23 cellular contexts compared by ENCODE assay signal in the genomic region with DNA sequence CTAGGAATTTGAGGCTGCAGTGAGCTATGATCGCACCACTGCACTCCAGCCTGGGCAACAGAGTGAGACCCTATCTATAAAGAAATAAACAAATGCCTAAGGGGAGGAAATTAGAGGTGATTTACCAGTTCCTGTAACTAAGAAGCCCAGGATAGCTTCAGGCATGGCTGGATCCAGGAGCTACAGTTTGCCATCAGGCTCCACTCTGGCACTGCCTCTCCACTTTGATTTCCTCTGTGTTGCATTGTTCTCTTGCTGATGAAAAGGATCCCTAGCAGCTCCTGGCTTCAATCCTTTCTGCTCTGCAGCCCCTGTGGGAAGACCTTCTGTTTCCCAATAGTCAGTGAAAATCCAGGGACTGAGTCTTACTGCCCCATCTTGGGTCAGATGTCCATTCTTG. TPM values are rescaled to one million over a fixed set of nuclear protein-coding genes. Genes with fewer than 3 reads are reported as not detected.
DNase-seq lines count a peak whose midpoint lies in the region; ATAC-seq, FAIRE-seq and TF ChIP-seq lines count a peak whose summit lies in the region.
"Had no signal": no experiment of that assay in that cellular context is flagged by ENCODE, and none has a peak within 500 bp of the region (broad histone marks: within the 10 kb centered on the region; RNA-seq: fewer than 3 reads in every experiment).

No MANE protein-coding gene starts in this region.

- DNase-seq in HepG2 (ENCODE audit: low spot score) (no peak), right lobe of liver (no peak), neural progenitor cell (ENCODE audit: low spot score) (no peak), prostate gland (ENCODE audit: low spot score) (no peak), immature natural killer cell (no peak), amniotic stem cell (lab: John Stamatoyannopoulos, UW) (no peak), transverse colon (no peak)
- DNase-seq: 8988T; ACHN; AML-193; Calu3; CD4-positive, alpha-beta memory T cell; COR-L47; DMS53; DMS79 treated with DMSO at 0.1 percent for 48 hours; GF-D8; GOT3; H7; HCEC 1CT had no signal

- ATAC-seq in HepG2 (no peak), right lobe of liver (no peak)
- ATAC-seq: A549 had no signal

- in situ Hi-C loops in HepG2 (cut with HindIII; ENCODE audit: extremely low pct_ligation_motif_present, low pct_unique_long_range_greater_than_20kb): no loop called here
- in situ Hi-C loops in transverse colon (cut with MboI; ENCODE audit: low pct_ligation_motif_present in 1 of 4, low pct_unique_long_range_greater_than_20kb in 1 of 4, low sequenced_read_pairs in 3 of 4): loop anchor here in 3 of 4 donors (10.0 to 25.0 kb wide), 3 partner anchors 258 to 496 kb away; a partner anchor contains a TSS

- H3K27me3 Mint-ChIP-seq in neural progenitor cell (ENCODE audit: insufficient read depth, low read depth) (peaks cover 12% of the 10 kb centered on the region), immature natural killer cell (ENCODE audit: low read depth in 3 of 3) (peaks cover 3 to 7% (median 5%) of the 10 kb centered on the region in 3 donors)

- H3K4me1 Mint-ChIP-seq in neural progenitor cell (peaks cover 2% of the 10 kb centered on the region), immature natural killer cell (no peaks in the 10 kb centered on the region)
- H3K4me1 Mint-ChIP-seq: CD4-positive, alpha-beta memory T cell had no signal

- TF ChIP-seq CTCF in HepG2 (CRISPR knock-in tag; IDR thresholded peaks at IDR 0.05): no peak
- TF ChIP-seq CTCF in right lobe of liver (IDR thresholded peaks at IDR 0.05): no peak
- TF ChIP-seq CTCF in VCaP (conservative IDR thresholded peaks at IDR 0.05): no peak
- TF ChIP-seq CTCF in neural progenitor cell (IDR thresholded peaks at IDR 0.05): no peak
- no peak for TF ChIP-seq CTCF in prostate gland (IDR thresholded peaks at IDR 0.05)
- TF ChIP-seq CTCF in transverse colon (IDR thresholded peaks at IDR 0.05): no peak

- H4K20me1 ChIP-seq in HepG2 (ENCODE audit: insufficient read depth, low read length): no peaks in the 10 kb centered on the region
- no peaks in the 10 kb centered on the region for H4K20me1 ChIP-seq in neural progenitor cell (ENCODE audit: low read depth)

- H3K36me3 ChIP-seq in HepG2 (replicated peaks in 1 of 2; ENCODE audit: control insufficient read depth in 1 of 2, insufficient read depth in 2 of 2, low read length in 2 of 2): no peaks in the 10 kb centered on the region
- peaks cover 0 to 81% (median 10%) of the 10 kb centered on the region in 4 donors for H3K36me3 ChIP-seq in right lobe of liver
- no peaks in the 10 kb centered on the region for H3K36me3 ChIP-seq in neural progenitor cell
- no peaks in the 10 kb centered on the region for H3K36me3 ChIP-seq in prostate gland
- H3K36me3 ChIP-seq in transverse colon: no peaks in the 10 kb centered on the region

- intact Hi-C loops in HepG2 (cut with micrococcal nuclease; ENCODE audit: unreplicated experiment) (no loop called here), right lobe of liver (cut with DNase I) (no loop called here), prostate gland (cut with DNase I) (no loop called here), transverse colon (cut with DNase I; ENCODE audit: low total_unique reads) (no loop called here)

- TF ChIP-seq RAD21 in HepG2 (CRISPR knock-in tag; IDR thresholded peaks at IDR 0.05): no peak

- no peak for TF ChIP-seq POLR2A in HepG2 (IDR thresholded peaks at IDR 0.05; ENCODE audit: insufficient read depth in 1 of 2, low read depth in 2 of 2, low read length in 2 of 2)
- TF ChIP-seq POLR2A in right lobe of liver (IDR thresholded peaks at IDR 0.05): no peak
- TF ChIP-seq POLR2A in prostate gland (IDR thresholded peaks at IDR 0.05): no peak
- no peak for TF ChIP-seq POLR2A in transverse colon (IDR thresholded peaks at IDR 0.05)

- H3K9me3 ChIP-seq in HepG2 (ENCODE audit: low read length): no peaks in the 10 kb centered on the region
- no peaks in the 10 kb centered on the region for H3K9me3 ChIP-seq in right lobe of liver
- no peaks in the 10 kb centered on the region for H3K9me3 ChIP-seq in neural progenitor cell (ENCODE audit: low read depth)
- H3K9me3 ChIP-seq in prostate gland: no peaks in the 10 kb centered on the region
- no peaks in the 10 kb centered on the region for H3K9me3 ChIP-seq in transverse colon
- H3K9me3 ChIP-seq: A549 had no signal

- H3K4me1 ChIP-seq in HepG2 (ENCODE audit: insufficient read depth, low read length) (no peaks in the 10 kb centered on the region), right lobe of liver (no peaks in the 10 kb centered on the region), neural progenitor cell (peaks cover 5% of the 10 kb centered on the region), prostate gland (replicated peaks) (no peaks in the 10 kb centered on the region), transverse colon (no peaks in the 10 kb centered on the region)
- H3K4me1 ChIP-seq: A549 had no signal

- WGBS in HepG2 (ENCODE audit: low lambda C conversion rate): 0% methylated on average over 1 of the region's 1 CpG
- WGBS in right lobe of liver (ENCODE audit: insufficient coverage, low coverage, low lambda C conversion rate, missing lambda C conversion rate): 83% methylated on average over 1 of the region's 1 CpG
- 100% methylated on average over 1 of the region's 1 CpG for WGBS in prostate gland
- 100% methylated on average over 1 of the region's 1 CpG for WGBS in transverse colon (ENCODE audit: low coverage in 1 of 2), 2 donors

- BruUV-seq in HepG2 (replicated peaks; lab: Mats Ljungman, UMichigan): no TSS peak

- no peak overlapping the region for H3K4me3 ChIP-seq in HepG2 (replicated peaks in 1 of 3; ENCODE audit: insufficient read depth in 1 of 3, low read depth in 2 of 3, low read length in 3 of 3)
- no peak overlapping the region for H3K4me3 ChIP-seq in right lobe of liver
- H3K4me3 ChIP-seq in neural progenitor cell: no peak overlapping the region
- no peak overlapping the region for H3K4me3 ChIP-seq in prostate gland
- no peak overlapping the region for H3K4me3 ChIP-seq in transverse colon
- H3K4me3 ChIP-seq: A549 had no signal

- no peaks in the 10 kb centered on the region for H3F3A ChIP-seq in neural progenitor cell (ENCODE audit: low read depth)

- H3K36me3 Mint-ChIP-seq in neural progenitor cell (no peaks in the 10 kb centered on the region), immature natural killer cell (no peaks in the 10 kb centered on the region)
- H3K36me3 Mint-ChIP-seq: CD4-positive, alpha-beta memory T cell had no signal

- H3K4me3 Mint-ChIP-seq in neural progenitor cell (peak overlapping the region; percentile 46), immature natural killer cell (no peak overlapping the region)
- H3K4me3 Mint-ChIP-seq: CD4-positive, alpha-beta memory T cell had no signal

- CTCF ChIA-PET in HepG2 (lab: Yijun Ruan, JAX; ENCODE audit: low intra/inter-chr PET ratio, low total read pairs): no interaction called here

- TF ChIP-seq EP300 in HepG2 (IDR thresholded peaks at IDR 0.05; ENCODE audit: low read depth in 2 of 2, low read length in 2 of 2) (no peak), HepG2 (CRISPR knock-in tag; IDR thresholded peaks at IDR 0.05; ENCODE audit: borderline replicate concordance) (no peak), transverse colon (IDR thresholded peaks at IDR 0.05; ENCODE audit: low read depth) (no peak)

- H3K27ac Mint-ChIP-seq in neural progenitor cell: no peak overlapping the region
- H3K27ac Mint-ChIP-seq in immature natural killer cell: no peak overlapping the region
- H3K27ac Mint-ChIP-seq: CD4-positive, alpha-beta memory T cell had no signal

- H3K9ac ChIP-seq in HepG2 (ENCODE audit: insufficient read depth, low read depth, low read length) (no peak overlapping the region), neural progenitor cell (no peak overlapping the region)

- H3K4me2 ChIP-seq in HepG2 (ENCODE audit: low read depth, low read length) (no peak overlapping the region), neural progenitor cell (no peak overlapping the region)
- H3K4me2 ChIP-seq: A549 had no signal

- no peak overlapping the region for H2AFZ ChIP-seq in HepG2 (ENCODE audit: low read length)
- no peak overlapping the region for H2AFZ ChIP-seq in neural progenitor cell (replicated peaks)

- peaks cover 16 to 84% of the 10 kb centered on the region in 2 experiments for H3K27me3 ChIP-seq in HepG2 (ENCODE audit: control insufficient read depth in 1 of 2, insufficient read depth in 2 of 2, low read length in 2 of 2)
- H3K27me3 ChIP-seq in right lobe of liver: no peaks in the 10 kb centered on the region
- H3K27me3 ChIP-seq in neural progenitor cell: no peaks in the 10 kb centered on the region
- H3K27me3 ChIP-seq in prostate gland (replicated peaks; ENCODE audit: insufficient read depth): no peaks in the 10 kb centered on the region
- H3K27me3 ChIP-seq in transverse colon: peaks cover 8% of the 10 kb centered on the region

- no peak overlapping the region for H3K27ac ChIP-seq in HepG2 (ENCODE audit: extremely low read length, insufficient read depth, low read length)
- H3K27ac ChIP-seq in right lobe of liver: no peak overlapping the region
- H3K27ac ChIP-seq in VCaP: peak overlapping the region; percentile 47
- H3K27ac ChIP-seq in neural progenitor cell: no peak overlapping the region
- peak overlapping the region; percentile 38 to 62 for H3K27ac ChIP-seq in prostate gland
- H3K27ac ChIP-seq in transverse colon: no peak overlapping the region
- H3K27ac ChIP-seq: A549 had no signal

- POLR2A ChIA-PET in HepG2 (lab: Yijun Ruan, JAX): no interaction called here

- no peak for FAIRE-seq in HepG2 (lab: Jason Lieb, UNC)
- FAIRE-seq: A549, GM12891, GM18507 had no signal

- no peaks in the 10 kb centered on the region for H3K79me2 ChIP-seq in HepG2 (ENCODE audit: insufficient read depth, low read length)
- no peaks in the 10 kb centered on the region for H3K79me2 ChIP-seq in neural progenitor cell (ENCODE audit: low read depth)

- H3K9me3 Mint-ChIP-seq in neural progenitor cell: no peaks in the 10 kb centered on the region
- no peaks in the 10 kb centered on the region for H3K9me3 Mint-ChIP-seq in immature natural killer cell
- H3K9me3 Mint-ChIP-seq: CD4-positive, alpha-beta memory T cell had no signal

RNA-seq across cellular contexts. Expression of a gene that starts 20.1 kb away (rescaled TPM):
- total RNA-seq in HepG2 (2016; rRNA removed; fragmentation: Illumina TruSeq; extraction: Trizol) (21.4 and 22.2 TPM in 2 replicates), right lobe of liver (10 to 100 TPM in 3 of 6 experiments, 1 to 10 TPM in 3; 8.8 to 17.5 (median 10.6) TPM), neural progenitor cell (ENCODE audit: low replicate concordance) (18.9 and 33.6 TPM in 2 replicates), prostate gland (10 to 100 TPM; 16.0 to 18.4 TPM), transverse colon (10 to 100 TPM; 24.5 to 42.3 (median 31.5) TPM)
- 5.0 and 5.9 TPM in 2 replicates for total RNA-seq in HepG2 (2016; cell fraction: cytosol; rRNA removed; fragmentation: Illumina TruSeq; extraction: Trizol; ENCODE audit: low read depth)
- 20.6 and 22.3 TPM in 2 replicates for total RNA-seq in HepG2 (2016; cell fraction: insoluble cytoplasmic fraction; rRNA removed; fragmentation: Illumina TruSeq; extraction: Trizol)
- 13.7 and 13.9 TPM in 2 replicates for total RNA-seq in HepG2 (2016; cell fraction: membrane; rRNA removed; fragmentation: Illumina TruSeq; extraction: Trizol)
- total RNA-seq in HepG2 (2016; cell fraction: nucleus; rRNA removed; fragmentation: Illumina TruSeq; extraction: Trizol): 9.1 and 12.1 TPM in 2 replicates
- polyA plus RNA-seq in HepG2 (2011; rRNA removed) (14.2 and 14.9 TPM in 2 replicates), immature natural killer cell (10 to 100 TPM in 2 of 3 donors, 1 to 10 TPM in 1; 9.6 to 21.5 (median 12.6) TPM)
- 16.0 and 16.7 TPM in 2 replicates for polyA plus RNA-seq in HepG2 (2011; cell fraction: cytosol; rRNA removed)
- polyA plus RNA-seq in HepG2 (2011; cell fraction: nucleus; rRNA removed): 7.8 and 9.6 TPM in 2 replicates
- 10.4 and 12.8 TPM in 2 replicates for polyA plus RNA-seq in HepG2 (2012)
- 3.2 TPM in 2 replicates for polyA plus RNA-seq in HepG2 (2016; cell fraction: cytosol; fragmentation: Illumina TruSeq; extraction: Trizol; ENCODE audit: low read depth)
- polyA plus RNA-seq in HepG2 (2016; cell fraction: insoluble cytoplasmic fraction; fragmentation: Illumina TruSeq; extraction: Trizol; ENCODE audit: low read depth): 20.0 and 20.2 TPM in 2 replicates
- polyA plus RNA-seq in HepG2 (2016; cell fraction: membrane; fragmentation: Illumina TruSeq; extraction: Trizol; ENCODE audit: low read depth): 7.0 and 7.9 TPM in 2 replicates
- 15.0 and 15.1 TPM in 2 replicates for polyA plus RNA-seq in HepG2 (2016; cell fraction: nucleus; fragmentation: Illumina TruSeq; extraction: Trizol; ENCODE audit: insufficient read depth, low read depth)
- polyA minus RNA-seq in HepG2 (2011; rRNA and poly(A)+ RNA removed; ENCODE audit: low replicate concordance): 21.5 and 78.8 TPM in 2 replicates
- polyA minus RNA-seq in HepG2 (2011; cell fraction: cytosol; rRNA and poly(A)+ RNA removed): 8.5 and 9.1 TPM in 2 replicates
- polyA minus RNA-seq in HepG2 (2011; cell fraction: nucleus; rRNA and poly(A)+ RNA removed): 8.6 and 9.7 TPM in 2 replicates

Comparison
In these comparisons a context has a peak if more than half of its experiments do, and no peak if none do; other contexts are left out.
1. H3K27ac ChIP-seq: peak in VCaP (single experiment) and prostate gland (2 of 2); none in HepG2 (single experiment), right lobe of liver (0 of 3), neural progenitor cell (single experiment) and transverse colon (0 of 4).